In the genomic region with DNA sequence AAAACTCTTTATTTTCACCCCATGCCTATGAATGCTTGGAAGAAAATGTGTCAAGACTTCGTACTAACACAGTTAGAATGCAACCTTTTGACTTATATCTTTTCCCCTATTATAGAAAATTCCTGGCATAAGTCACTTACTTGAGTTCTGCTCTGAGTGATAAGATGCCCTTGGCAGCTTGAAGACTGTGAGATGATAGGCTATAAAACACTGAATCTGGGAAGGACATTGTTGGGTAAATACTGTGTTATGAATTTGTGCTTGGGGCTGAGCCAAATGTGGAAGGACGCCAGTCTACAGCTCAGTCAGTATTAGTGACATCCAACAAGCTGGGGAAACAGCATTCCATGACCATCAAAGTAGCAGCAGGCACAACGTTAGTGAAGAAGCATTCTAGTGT, we compare ENCODE assay signal across 16 cellular contexts.
A peak's percentile ranks its signal among the peaks of the same experiment; 100 is the strongest.
DNase-seq lines count a peak whose midpoint lies in the region; ATAC-seq and TF ChIP-seq lines count a peak whose summit lies in the region.
"Had no signal": no experiment of that assay in that cellular context is flagged by ENCODE, and none has a peak within 500 bp of the region (broad histone marks: within the 10 kb centered on the region; RNA-seq: fewer than 3 reads in every experiment).

No MANE protein-coding gene starts in this region.

- no peak for TF ChIP-seq POLR2A in stomach (IDR thresholded peaks at IDR 0.05)

- H3K36me3 ChIP-seq in MG63: no peaks in the 10 kb centered on the region
- H3K36me3 ChIP-seq in adipocyte (ENCODE audit: control insufficient read depth, insufficient read depth, low read length, severe bottlenecking): no peaks in the 10 kb centered on the region
- no peaks in the 10 kb centered on the region for H3K36me3 ChIP-seq in iPS-18a (ENCODE audit: control insufficient read depth, low read depth, low read length)
- no peaks in the 10 kb centered on the region for H3K36me3 ChIP-seq in stomach

- H3K9me3 ChIP-seq in MG63 (no peaks in the 10 kb centered on the region), adipocyte (ENCODE audit: control insufficient read depth, low read length) (no peaks in the 10 kb centered on the region), iPS-18a (ENCODE audit: control insufficient read depth, low read depth, low read length) (no peaks in the 10 kb centered on the region), stomach (no peaks in the 10 kb centered on the region)

- TF ChIP-seq EP300 in stomach (IDR thresholded peaks at IDR 0.05): no peak

- TF ChIP-seq CTCF in stomach (IDR thresholded peaks at IDR 0.05): no peak

- WGBS in stomach, 5 donors: 9 to 25% (median 20%) methylated on average over 3 of the region's 3 CpGs

- H3K4me3 ChIP-seq in MG63: no peak overlapping the region
- peak overlapping the region; percentile 34 for H3K4me3 ChIP-seq in adipocyte (ENCODE audit: low read length)
- H3K4me3 ChIP-seq in iPS-18a (ENCODE audit: low read length): peak overlapping the region; percentile 6
- no peak overlapping the region for H3K4me3 ChIP-seq in stomach

- H3K4me1 ChIP-seq in adipocyte (ENCODE audit: control insufficient read depth, insufficient read depth, low read length) (peaks cover 12% of the 10 kb centered on the region), iPS-18a (ENCODE audit: control insufficient read depth, low read depth, low read length) (peaks cover 30% of the 10 kb centered on the region), stomach (peaks cover 0 to 18% (median 8%) of the 10 kb centered on the region in 4 donors)

- peak; percentile 31 for DNase-seq in MG63
- DNase-seq in adipocyte (ENCODE audit: low read depth): no peak
- peak; percentile 63 for DNase-seq in stomach
- no peak for DNase-seq in NCI-H226
- DNase-seq in NCI-H1436 treated with DMSO at 0.1 percent for 48 hours (lab: John Stamatoyannopoulos, UW): no peak
- DNase-seq: activated CD4-positive, CD25-positive, alpha-beta regulatory T cell treated with anti-CD3 and anti-CD28 coated beads, Interleukin-2, amount 50 U/mL, for 72 hours; activated CD8-positive, alpha-beta memory T cell treated with anti-CD3 and anti-CD28 coated beads, Interleukin-2, amount 10 ng/mL, durations not matched to agents 7 days and 5 days; activated gamma-delta T cell; DMS 273 treated with DMSO at 0.1 percent for 48 hours; hippocampal formation; KG1; NCI-H146; NCI-H526 treated with DMSO at 0.1 percent for 48 hours; posterior cingulate gyrus had no signal

- no peaks in the 10 kb centered on the region for H3K27me3 ChIP-seq in MG63
- no peaks in the 10 kb centered on the region for H3K27me3 ChIP-seq in adipocyte (replicated peaks; ENCODE audit: control insufficient read depth, insufficient read depth, low read length)
- H3K27me3 ChIP-seq in iPS-18a (ENCODE audit: control insufficient read depth, insufficient read depth, low read length): no peaks in the 10 kb centered on the region
- no peaks in the 10 kb centered on the region for H3K27me3 ChIP-seq in stomach

- intact Hi-C loops in stomach (cut with DNase I; ENCODE audit: low total_unique reads): no loop called here

- no peak overlapping the region for H3K9ac ChIP-seq in adipocyte (ENCODE audit: low read length)
- no peak overlapping the region for H3K9ac ChIP-seq in iPS-18a (ENCODE audit: low read length)

- no peak overlapping the region for H3K27ac ChIP-seq in iPS-18a (ENCODE audit: low read length)
- H3K27ac ChIP-seq in stomach: no peak overlapping the region

- ATAC-seq in HG03565 (IDR thresholded peaks at IDR 0.05; ENCODE audit: unreplicated experiment): no peak
- ATAC-seq: activated CD8-positive, alpha-beta memory T cell treated with anti-CD3 and anti-CD28 coated beads, Interleukin-2, amount 10 ng/mL, durations not matched to agents 7 days and 5 days had no signal

Comparison
In these comparisons a context has a peak if more than half of its experiments do, and no peak if none do; other contexts are left out.
1. DNase-seq: peak in MG63 (single experiment) and stomach (single experiment); none in adipocyte (single experiment), NCI-H226 (single experiment) and NCI-H1436 treated with DMSO at 0.1 percent for 48 hours (single experiment).
2. H3K4me3 ChIP-seq: peak in adipocyte (single experiment) and iPS-18a (single experiment); none in MG63 (single experiment) and stomach (0 of 4).